In genomic region chr12:44078273-44078672, GRCh38 we compare ENCODE assay signal across 29 cellular contexts.
DNase-seq lines count a peak whose midpoint lies in the region; ATAC-seq, FAIRE-seq and TF ChIP-seq lines count a peak whose summit lies in the region.
"Had no signal": no experiment of that assay in that cellular context is flagged by ENCODE, and none has a peak within 500 bp of the region (broad histone marks: within the 10 kb centered on the region; RNA-seq: fewer than 3 reads in every experiment).

No MANE protein-coding gene starts in this region.

- TF ChIP-seq POLR2A in breast epithelium (IDR thresholded peaks at IDR 0.05) = no peak

- H3K4me3 ChIP-seq in breast epithelium (no peak overlapping the region), bronchial epithelial cell (ENCODE audit: low read depth, low read length) (no peak overlapping the region)
- H3K4me3 ChIP-seq: HAP-1, mucosa of descending colon, skin epidermis had no signal

- no peak overlapping the region for H3K27ac ChIP-seq in breast epithelium
- H3K27ac ChIP-seq: KMS-11, skin epidermis, WERI-Rb-1 had no signal

- FAIRE-seq in bronchial epithelial cell (lab: Jason Lieb, UNC) = no peak
- FAIRE-seq: A204.1, astrocyte, HTR-8/SVneo had no signal

- POLR2A ChIA-PET in MCF 10A (lab: Yijun Ruan, JAX) = no interaction called here

- no peaks in the 10 kb centered on the region for H3K36me3 Mint-ChIP-seq in MCF 10A (ENCODE audit: insufficient read depth, unreplicated experiment)
- H3K36me3 Mint-ChIP-seq: activated naive CD8-positive, alpha-beta T cell treated with anti-CD3 and anti-CD28 coated beads, Interleukin-2, amount 10 ng/mL, durations not matched to agents 7 days and 5 days; CD4-positive, alpha-beta memory T cell had no signal

- DNase-seq in MCF 10A (ENCODE audit: unreplicated experiment) (peak; percentile 27), breast epithelium (ENCODE audit: low spot score in 2 of 2) (no peak), NCI-H510A (lab: John Stamatoyannopoulos, UW) (peak; percentile 21), bronchial epithelial cell (ENCODE audit: low read depth) (peak; percentile 20), left colon (no peak)
- DNase-seq: activated CD4-positive, alpha-beta T cell treated with anti-CD3 and anti-CD28 coated beads for 48 hours; activated effector memory CD4-positive, alpha-beta T cell treated with anti-CD3 and anti-CD28 coated beads, Interleukin-2, amount 50 U/mL, for 16 hours; activated naive CD8-positive, alpha-beta T cell treated with anti-CD3 and anti-CD28 coated beads, Interleukin-2, amount 10 ng/mL, durations not matched to agents 7 days and 5 days; activated T-cell treated with anti-CD3 and anti-CD28 coated beads, Interleukin-2, amount 50 U/mL, for 1 hour; CD4-positive, alpha-beta memory T cell; central memory CD4-positive, alpha-beta T cell; endodermal cell; mucosa of descending colon; NCI-H1048; NCI-H1930; T-helper 9 cell; WERI-Rb-1 had no signal

- no peaks in the 10 kb centered on the region for H3K4me1 ChIP-seq in breast epithelium

- no peaks in the 10 kb centered on the region for H3K9me3 ChIP-seq in breast epithelium
- H3K9me3 ChIP-seq: HAP-1, mucosa of descending colon had no signal

- H3K9me3 Mint-ChIP-seq in MCF 10A (ENCODE audit: unreplicated experiment) = no peaks in the 10 kb centered on the region
- H3K9me3 Mint-ChIP-seq: endodermal cell; nephron; stimulated activated naive CD8-positive, alpha-beta T cell treated with anti-CD3 and anti-CD28 coated beads, Interleukin-15, Interleukin-2, amounts not matched to agents 100 ng/mL and 50 ng/mL, for 24 hours had no signal

- BruUV-seq in MCF 10A (replicated peaks; lab: Mats Ljungman, UMichigan) = no TSS peak

- H3K36me3 ChIP-seq in breast epithelium = no peaks in the 10 kb centered on the region
- no peaks in the 10 kb centered on the region for H3K36me3 ChIP-seq in bronchial epithelial cell (ENCODE audit: control insufficient read depth, insufficient read depth, low read length)
- H3K36me3 ChIP-seq: HAP-1, WERI-Rb-1 had no signal

- no peak overlapping the region for H3K27ac Mint-ChIP-seq in MCF 10A (ENCODE audit: low read depth, unreplicated experiment)
- H3K27ac Mint-ChIP-seq: activated naive CD8-positive, alpha-beta T cell treated with anti-CD3 and anti-CD28 coated beads, Interleukin-2, amount 10 ng/mL, durations not matched to agents 7 days and 5 days; CD4-positive, alpha-beta memory T cell; endodermal cell; nephron; stimulated activated naive CD8-positive, alpha-beta T cell treated with anti-CD3 and anti-CD28 coated beads, Interleukin-15, Interleukin-2, amounts not matched to agents 100 ng/mL and 50 ng/mL, for 24 hours had no signal

- CTCF ChIA-PET in MCF 10A (lab: Yijun Ruan, JAX) = no interaction called here

- no peak overlapping the region for H3K4me3 Mint-ChIP-seq in MCF 10A (ENCODE audit: unreplicated experiment)
- H3K4me3 Mint-ChIP-seq: activated naive CD8-positive, alpha-beta T cell treated with anti-CD3 and anti-CD28 coated beads, Interleukin-2, amount 10 ng/mL, durations not matched to agents 7 days and 5 days; CD4-positive, alpha-beta memory T cell; endodermal cell; nephron; stimulated activated naive CD8-positive, alpha-beta T cell treated with anti-CD3 and anti-CD28 coated beads, Interleukin-15, Interleukin-2, amounts not matched to agents 100 ng/mL and 50 ng/mL, for 24 hours had no signal

- intact Hi-C loops in MCF 10A (cut with micrococcal nuclease) (no loop called here), breast epithelium (cut with DNase I; ENCODE audit: low total_unique reads) (no loop called here), left colon (cut with DNase I, micrococcal nuclease) (no loop called here)

- H3K27me3 Mint-ChIP-seq in MCF 10A (ENCODE audit: insufficient read depth, unreplicated experiment) = no peaks in the 10 kb centered on the region
- H3K27me3 Mint-ChIP-seq: activated naive CD8-positive, alpha-beta T cell treated with anti-CD3 and anti-CD28 coated beads, Interleukin-2, amount 10 ng/mL, durations not matched to agents 7 days and 5 days; CD4-positive, alpha-beta memory T cell; stimulated activated naive CD8-positive, alpha-beta T cell treated with anti-CD3 and anti-CD28 coated beads, Interleukin-15, Interleukin-2, amounts not matched to agents 100 ng/mL and 50 ng/mL, for 24 hours had no signal

- no peaks in the 10 kb centered on the region for H3K4me1 Mint-ChIP-seq in MCF 10A (ENCODE audit: insufficient read depth, unreplicated experiment)
- H3K4me1 Mint-ChIP-seq: activated naive CD8-positive, alpha-beta T cell treated with anti-CD3 and anti-CD28 coated beads, Interleukin-2, amount 10 ng/mL, durations not matched to agents 7 days and 5 days; CD4-positive, alpha-beta memory T cell; endodermal cell had no signal

- no peaks in the 10 kb centered on the region for H3K27me3 ChIP-seq in breast epithelium
- no peaks in the 10 kb centered on the region for H3K27me3 ChIP-seq in bronchial epithelial cell (ENCODE audit: control insufficient read depth, insufficient read depth, low read length)

- no peak for TF ChIP-seq CTCF in MCF 10A (IDR thresholded peaks at IDR 0.05; ENCODE audit: unreplicated experiment)
- TF ChIP-seq CTCF in breast epithelium (IDR thresholded peaks at IDR 0.05) = no peak
- no peak for TF ChIP-seq CTCF in bronchial epithelial cell (IDR thresholded peaks at IDR 0.05; ENCODE audit: insufficient read depth, low read length, severe bottlenecking)

- no peak for ATAC-seq in HG03571 (IDR thresholded peaks at IDR 0.05; ENCODE audit: unreplicated experiment)
- ATAC-seq in left colon = no peak
- ATAC-seq in GM19463 (IDR thresholded peaks at IDR 0.05; ENCODE audit: unreplicated experiment) = no peak
- ATAC-seq in GM21528 (IDR thresholded peaks at IDR 0.05; ENCODE audit: low FRiP score, unreplicated experiment) = no peak
- ATAC-seq: mucosa of descending colon, Right ventricle myocardium inferior had no signal

Comparison
In these comparisons a context has a peak if more than half of its experiments do, and no peak if none do; other contexts are left out.
1. DNase-seq: peak in MCF 10A (single experiment), NCI-H510A (single experiment) and bronchial epithelial cell (single experiment); none in breast epithelium (0 of 2) and left colon (0 of 2).